ENCODE assay signal across 12 cellular contexts in the genomic region with DNA sequence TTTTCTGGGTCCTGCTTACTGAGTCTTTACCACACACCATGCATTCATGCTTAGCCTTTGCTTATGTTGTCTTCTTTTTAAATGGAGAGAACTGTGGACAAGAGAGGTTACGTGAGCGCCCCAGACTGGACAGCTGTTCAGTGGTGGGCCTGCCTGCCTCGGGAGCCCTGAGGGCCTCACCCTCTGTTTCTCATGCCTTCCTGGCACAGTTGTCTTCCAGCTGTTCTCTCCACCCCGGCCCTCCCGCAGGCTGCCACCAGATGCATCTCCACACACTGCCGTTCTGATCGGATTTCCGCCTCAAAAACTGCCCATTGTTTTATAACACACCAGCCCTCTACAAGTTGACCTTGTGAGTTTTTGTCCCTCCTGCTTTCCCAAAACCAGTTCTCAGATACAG.
"Had no signal": no experiment of that assay in that cellular context is flagged by ENCODE, and none has a peak within 500 bp of the region (broad histone marks: within the 10 kb centered on the region; RNA-seq: fewer than 3 reads in every experiment).

No MANE protein-coding gene starts in this region.

- H3K27ac ChIP-seq: breast epithelium had no signal

- H3K4me3 ChIP-seq: breast epithelium, thoracic aorta had no signal

- ATAC-seq: activated CD8-positive, alpha-beta memory T cell treated with anti-CD3 and anti-CD28 coated beads, Interleukin-2, amount 10 ng/mL, durations not matched to agents 7 days and 5 days; activated naive CD8-positive, alpha-beta T cell treated with anti-CD3 and anti-CD28 coated beads, Interleukin-2, amount 50 U/mL, for 24 hours; stimulated activated naive CD8-positive, alpha-beta T cell treated with anti-CD3 and anti-CD28 coated beads, Interleukin-15, amount 100 ng/mL, for 72 hours; T-helper 17 cell had no signal

- H3K27me3 ChIP-seq: breast epithelium had no signal

- DNase-seq: activated CD4-positive, alpha-beta memory T cell treated with anti-CD3 and anti-CD28 coated beads for 36 hours; activated CD8-positive, alpha-beta memory T cell treated with anti-CD3 and anti-CD28 coated beads, Interleukin-2, amount 10 ng/mL, durations not matched to agents 7 days and 5 days; activated naive CD4-positive, alpha-beta T cell treated with anti-CD3 and anti-CD28 coated beads for 36 hours; activated naive CD8-positive, alpha-beta T cell treated with anti-CD3 and anti-CD28 coated beads, Interleukin-2, amount 50 U/mL, for 24 hours; activated T-cell treated with anti-CD3 and anti-CD28 coated beads, Interleukin-2, amount 50 U/mL, for 1 hour; aorta; hypothalamus; stimulated activated naive CD8-positive, alpha-beta T cell treated with anti-CD3 and anti-CD28 coated beads, Interleukin-15, amount 100 ng/mL, for 72 hours; T-helper 17 cell; WERI-Rb-1 had no signal

- H3K36me3 ChIP-seq: breast epithelium, thoracic aorta had no signal

- H3K9me3 ChIP-seq: breast epithelium, thoracic aorta had no signal

- H3K4me1 ChIP-seq: breast epithelium had no signal
